Comparison of ENCODE assay signal across 8 cellular contexts in the genomic region with DNA sequence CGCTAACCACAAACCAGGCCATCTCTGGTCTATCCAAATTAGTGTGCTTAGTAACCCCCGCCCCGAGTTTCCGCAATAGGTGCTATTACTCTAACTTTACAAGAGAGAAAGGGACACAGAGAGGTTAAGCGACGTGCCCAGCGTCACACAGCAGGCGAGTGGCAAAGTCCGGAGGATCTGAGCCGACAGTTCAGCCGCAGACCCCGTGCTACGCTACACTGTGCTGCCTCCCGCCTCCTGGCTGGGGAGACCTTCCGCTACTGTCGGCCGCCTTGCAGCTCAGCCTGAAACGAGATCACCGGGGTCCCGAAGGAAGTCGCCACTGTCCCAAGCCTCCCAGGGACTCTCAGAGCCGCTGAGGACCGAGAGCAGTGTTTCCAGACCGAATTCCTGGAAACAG. TPM values are rescaled to one million over a fixed set of nuclear protein-coding genes. Genes with fewer than 3 reads are reported as not detected.
A peak's percentile ranks its signal among the peaks of the same experiment; 100 is the strongest.
DNase-seq lines count a peak whose midpoint lies in the region; ATAC-seq, FAIRE-seq and TF ChIP-seq lines count a peak whose summit lies in the region.

No MANE protein-coding gene starts in this region.

- peaks cover 18% of the 10 kb centered on the region for H3K79me1 ChIP-seq in neuronal stem cell (ENCODE audit: low read depth, low read length)

- H3K18ac ChIP-seq in neuronal stem cell (ENCODE audit: low read length), result no peak overlapping the region

- no peak overlapping the region for H2BK15ac ChIP-seq in neuronal stem cell (ENCODE audit: low read length)

- H2BK5ac ChIP-seq in neuronal stem cell (ENCODE audit: low read length), result peak overlapping the region; percentile 60

- peaks cover 4% of the 10 kb centered on the region for H3K27me3 Mint-ChIP-seq in CD4-positive, alpha-beta T cell

- H3K14ac ChIP-seq in neuronal stem cell (ENCODE audit: low read length), result no peak overlapping the region

- intact Hi-C loops in CD4-positive, alpha-beta T cell (cut with DNase I, micrococcal nuclease), result loop anchor here in 1 of 2 experiments (10.0 kb wide), 1 partner anchor 741 kb away; the partner anchor contains the start of genes MRM2 and NUDT1
- intact Hi-C loops in endothelial cell of umbilical vein (cut with micrococcal nuclease), result no loop called here

- H3K36me3 Mint-ChIP-seq in CD4-positive, alpha-beta T cell (ENCODE audit: low read depth), result peaks cover 36% of the 10 kb centered on the region

- H2BK12ac ChIP-seq in neuronal stem cell (ENCODE audit: low read length), result no peak overlapping the region

- no peak for TF ChIP-seq CTCF in CD4-positive, alpha-beta T cell (IDR thresholded peaks at IDR 0.05)
- TF ChIP-seq CTCF in OCI-LY3 (IDR thresholded peaks at IDR 0.05; ENCODE audit: low read depth, low read length) (no peak), endothelial cell of umbilical vein (IDR thresholded peaks at IDR 0.05; ENCODE audit: extremely low read depth in 1 of 2, insufficient read depth in 1 of 2, low read depth in 1 of 2, low read length in 2 of 2) (no peak), foreskin keratinocyte (conservative IDR thresholded peaks at IDR 0.05) (no peak)

- H3K27ac ChIP-seq in CD4-positive, alpha-beta T cell (ENCODE audit: low read depth, low read length), result no peak overlapping the region
- no peak overlapping the region for H3K27ac ChIP-seq in OCI-LY3 (ENCODE audit: low read length)
- H3K27ac ChIP-seq in endothelial cell of umbilical vein (ENCODE audit: insufficient read depth, low read depth, low read length), result no peak overlapping the region
- H3K27ac ChIP-seq in neuronal stem cell (replicated peaks; ENCODE audit: low read length), result no peak overlapping the region
- no peak overlapping the region for H3K27ac ChIP-seq in foreskin keratinocyte

- H3K4me3 Mint-ChIP-seq in CD4-positive, alpha-beta T cell, result peak overlapping the region; percentile 85

- H4K8ac ChIP-seq in neuronal stem cell (ENCODE audit: low read depth, low read length), result no peak overlapping the region

- no peak overlapping the region for H2BK120ac ChIP-seq in neuronal stem cell (ENCODE audit: low read depth, low read length)

- H2AFZ ChIP-seq in OCI-LY3 (ENCODE audit: low read depth, low read length) (no peak overlapping the region), endothelial cell of umbilical vein (ENCODE audit: low read depth, low read length) (no peak overlapping the region), neuronal stem cell (ENCODE audit: low read length) (no peak overlapping the region)

- POLR2A ChIA-PET in CD4-positive, alpha-beta T cell (lab: Charles Lee), result interaction anchor here (1.4 kb wide), 1 partner anchor 29 kb away, joined by 3 read pairs; no protein-coding TSS in a partner anchor
- POLR2A ChIA-PET in endothelial cell of umbilical vein (lab: Charles Lee), result no interaction called here

- no CpG with 5 or more reads among the region's 24 CpGs for WGBS in neuronal stem cell (ENCODE audit: extremely low coverage in 2 of 2, insufficient read length in 2 of 2, insufficient replicate concordance in 1 of 2), 2 donors

- peaks cover 27% of the 10 kb centered on the region for H3K4me1 Mint-ChIP-seq in CD4-positive, alpha-beta T cell (ENCODE audit: low read depth)

- H3K27ac Mint-ChIP-seq in CD4-positive, alpha-beta T cell, result peak overlapping the region; percentile 42

- H3K9ac ChIP-seq in OCI-LY3 (ENCODE audit: low read length) (peak overlapping the region; percentile 72), endothelial cell of umbilical vein (replicated peaks; ENCODE audit: extremely low read depth, insufficient read depth, low read length) (peak overlapping the region; percentile 86), neuronal stem cell (ENCODE audit: low read depth, low read length, poor library complexity) (peak overlapping the region; percentile 96)

- H3K4me2 ChIP-seq in OCI-LY3 (ENCODE audit: low read length) (peak overlapping the region; percentile 80), endothelial cell of umbilical vein (ENCODE audit: insufficient read depth, low read length) (peak overlapping the region; percentile 49), neuronal stem cell (ENCODE audit: insufficient read depth, low read length, poor library complexity, severe bottlenecking) (peak overlapping the region; percentile 96)

- no peaks in the 10 kb centered on the region for H3K27me3 ChIP-seq in CD4-positive, alpha-beta T cell (ENCODE audit: control insufficient read depth, insufficient read depth, low read length)
- H3K27me3 ChIP-seq in OCI-LY3 (ENCODE audit: low read depth, low read length) (no peaks in the 10 kb centered on the region), endothelial cell of umbilical vein (ENCODE audit: control insufficient read depth in 2 of 2, insufficient read depth in 2 of 2, low read length in 2 of 2) (no peaks in the 10 kb centered on the region), neuronal stem cell (ENCODE audit: control insufficient read depth in 3 of 3, insufficient read depth in 3 of 3, low read depth in 1 of 3, low read length in 3 of 3) (no peaks in the 10 kb centered on the region), foreskin keratinocyte (no peaks in the 10 kb centered on the region)

- H4K20me1 ChIP-seq in OCI-LY3 (ENCODE audit: insufficient read depth, low read length), result no peaks in the 10 kb centered on the region
- H4K20me1 ChIP-seq in endothelial cell of umbilical vein (replicated peaks; ENCODE audit: control insufficient read depth, extremely low read depth, insufficient read depth, low read length), result no peaks in the 10 kb centered on the region

- peak overlapping the region; percentile 71 for H2AK5ac ChIP-seq in neuronal stem cell (ENCODE audit: low read depth, low read length)

- H3K4me1 ChIP-seq in OCI-LY3 (ENCODE audit: low read length) (peaks cover 9% of the 10 kb centered on the region; the same call in 1 of the 2 replicates), endothelial cell of umbilical vein (ENCODE audit: control insufficient read depth, extremely low read depth, insufficient read depth, low read length) (peaks cover 5% of the 10 kb centered on the region), neuronal stem cell (ENCODE audit: control insufficient read depth in 2 of 2, insufficient read depth in 1 of 2, low read depth in 1 of 2, low read length in 2 of 2) (peaks cover 8 to 15% of the 10 kb centered on the region in 2 donors), foreskin keratinocyte (no peaks in the 10 kb centered on the region)

- dilution Hi-C loops in endothelial cell of umbilical vein (cut with MboI; ENCODE audit: extremely low pct_ligation_motif_present, low sequenced_read_pairs), result no loop called here

- peak overlapping the region; percentile 98 for H3K4me3 ChIP-seq in OCI-LY3 (ENCODE audit: low read length)
- peak overlapping the region; percentile 51 to 98 (median 56) for H3K4me3 ChIP-seq in endothelial cell of umbilical vein (replicated peaks in 1 of 3; ENCODE audit: insufficient read depth in 1 of 3, low read depth in 1 of 3, low read length in 3 of 3)
- peak overlapping the region; percentile 94 to 96 for H3K4me3 ChIP-seq in neuronal stem cell (ENCODE audit: low read length in 2 of 2)

- no TSS peak for BruUV-seq in endothelial cell of umbilical vein (replicated peaks; lab: Mats Ljungman, UMichigan)

- DNase-seq in CD4-positive, alpha-beta T cell, result peak in 1 of 10 experiments; percentile 4
- DNase-seq in endothelial cell of umbilical vein (ENCODE audit: low read depth, low spot score) (no peak), neuronal stem cell (ENCODE audit: low spot score) (no peak), superior temporal gyrus (ENCODE audit: extremely low spot score) (no peak), foreskin keratinocyte (no peak)

- no peaks in the 10 kb centered on the region for H3K9me1 ChIP-seq in endothelial cell of umbilical vein (replicated peaks; ENCODE audit: control insufficient read depth, extremely low read depth, insufficient read depth, low read length)

- H4K91ac ChIP-seq in neuronal stem cell (ENCODE audit: low read depth, low read length, poor library complexity), result no peak overlapping the region

- H3K9me3 ChIP-seq in CD4-positive, alpha-beta T cell (ENCODE audit: control insufficient read depth, low read length), result no peaks in the 10 kb centered on the region
- H3K9me3 ChIP-seq in OCI-LY3 (ENCODE audit: insufficient read depth, low read length) (no peaks in the 10 kb centered on the region), endothelial cell of umbilical vein (replicated peaks; ENCODE audit: control insufficient read depth, insufficient read depth, low read length) (no peaks in the 10 kb centered on the region), neuronal stem cell (replicated peaks in 1 of 2; ENCODE audit: control insufficient read depth in 2 of 2, insufficient read depth in 1 of 2, low read depth in 1 of 2, low read length in 2 of 2) (no peaks in the 10 kb centered on the region)

- H3K4ac ChIP-seq in neuronal stem cell (ENCODE audit: low read length), result no peak overlapping the region

- H3K9me3 Mint-ChIP-seq in CD4-positive, alpha-beta T cell, result no peaks in the 10 kb centered on the region

- TF ChIP-seq POLR2A in endothelial cell of umbilical vein (IDR thresholded peaks at IDR 0.05; ENCODE audit: low read depth, low read length), result no peak

- CTCF ChIA-PET in CD4-positive, alpha-beta T cell (lab: Charles Lee), result interaction anchor here (1.0 to 1.5 kb wide), 2 partner anchors 29 to 51 kb away, joined by 3 read pairs; no protein-coding TSS in a partner anchor
- CTCF ChIA-PET in endothelial cell of umbilical vein (lab: Charles Lee), result interaction anchor here (1.4 kb wide), 1 partner anchor 55 kb away, joined by 3 read pairs; no protein-coding TSS in a partner anchor

- peak overlapping the region; percentile 99 for H3K23ac ChIP-seq in neuronal stem cell (ENCODE audit: low read depth, low read length, poor library complexity)

- no peak for ATAC-seq in CD4-positive, alpha-beta T cell (ENCODE audit: poor library complexity)
- ATAC-seq in HG03175 (IDR thresholded peaks at IDR 0.05; ENCODE audit: unreplicated experiment) (no peak), GM21619 (IDR thresholded peaks at IDR 0.05; ENCODE audit: unreplicated experiment) (no peak), foreskin keratinocyte (no peak)

- no peak for FAIRE-seq in endothelial cell of umbilical vein (lab: Jason Lieb, UNC)

- no peaks in the 10 kb centered on the region for H3K36me3 ChIP-seq in OCI-LY3 (replicated peaks; ENCODE audit: low read depth, low read length)
- peaks cover 0 to 17% of the 10 kb centered on the region in 2 experiments for H3K36me3 ChIP-seq in endothelial cell of umbilical vein (ENCODE audit: control insufficient read depth in 2 of 2, extremely low read depth in 1 of 2, insufficient read depth in 2 of 2, low read length in 2 of 2)
- H3K36me3 ChIP-seq in neuronal stem cell (replicated peaks in 1 of 2; ENCODE audit: control insufficient read depth in 2 of 2, insufficient read depth in 2 of 2, low read length in 2 of 2), result peaks cover 22 to 45% of the 10 kb centered on the region in 2 donors

- H3K79me2 ChIP-seq in OCI-LY3 (ENCODE audit: low read length) (peaks cover 28% of the 10 kb centered on the region), endothelial cell of umbilical vein (ENCODE audit: control insufficient read depth, insufficient read depth, low read length) (peaks cover 24% of the 10 kb centered on the region)

RNA-seq across cellular contexts. Expression of gene INTS1, which starts 0.8 kb away (rescaled TPM):
- 10 to 100 TPM; 91.0 to 91.5 TPM for total RNA-seq in CD4-positive, alpha-beta T cell
- 114 and 116 TPM in 2 replicates for total RNA-seq in endothelial cell of umbilical vein
- polyA plus RNA-seq in endothelial cell of umbilical vein, result 57.8 and 86.5 TPM in 2 replicates
- 25.1 and 38.8 TPM in 2 replicates for polyA plus RNA-seq in endothelial cell of umbilical vein (2011; cell fraction: cytosol; rRNA removed)
- polyA plus RNA-seq in endothelial cell of umbilical vein (2011; cell fraction: nucleus; rRNA removed), result 99.5 and 107 TPM in 2 replicates
- 48.4 and 56.9 TPM in 2 replicates for polyA plus RNA-seq in endothelial cell of umbilical vein (2012)
- polyA minus RNA-seq in endothelial cell of umbilical vein, result 39.2 and 47.6 TPM in 2 replicates
- polyA minus RNA-seq in endothelial cell of umbilical vein (2011; cell fraction: cytosol; rRNA and poly(A)+ RNA removed), result 50.1 TPM
- 38.4 and 74.9 TPM in 2 replicates for polyA minus RNA-seq in endothelial cell of umbilical vein (2011; cell fraction: nucleus; rRNA and poly(A)+ RNA removed)
- 25.3 TPM for polyA plus RNA-seq in neuronal stem cell (2013, experiment 1 of 2)
- 24.4 TPM for polyA plus RNA-seq in neuronal stem cell (2013, experiment 2 of 2)
- total RNA-seq in foreskin keratinocyte, result 57.2 and 58.9 TPM in 2 replicates
- polyA plus RNA-seq in foreskin keratinocyte, result 49.1 and 50.1 TPM in 2 replicates

RNA-seq across cellular contexts. Expression of gene MAFK, which starts 27.1 kb away (rescaled TPM):
- total RNA-seq in CD4-positive, alpha-beta T cell, result 10 to 100 TPM; 60.1 to 65.0 TPM
- total RNA-seq in endothelial cell of umbilical vein (39.4 and 66.9 TPM in 2 replicates), foreskin keratinocyte (9.5 and 9.6 TPM in 2 replicates)
- polyA plus RNA-seq in endothelial cell of umbilical vein (22.2 and 23.3 TPM in 2 replicates), foreskin keratinocyte (7.4 and 7.9 TPM in 2 replicates)
- polyA plus RNA-seq in endothelial cell of umbilical vein (2011; cell fraction: cytosol; rRNA removed), result 10.8 and 13.7 TPM in 2 replicates
- polyA plus RNA-seq in endothelial cell of umbilical vein (2011; cell fraction: nucleus; rRNA removed), result 167 and 174 TPM in 2 replicates
- 16.7 and 23.2 TPM in 2 replicates for polyA plus RNA-seq in endothelial cell of umbilical vein (2012)
- 13.0 and 16.2 TPM in 2 replicates for polyA minus RNA-seq in endothelial cell of umbilical vein
- 27.5 TPM for polyA minus RNA-seq in endothelial cell of umbilical vein (2011; cell fraction: cytosol; rRNA and poly(A)+ RNA removed)
- polyA minus RNA-seq in endothelial cell of umbilical vein (2011; cell fraction: nucleus; rRNA and poly(A)+ RNA removed), result 25.4 and 68.6 TPM in 2 replicates
- polyA plus RNA-seq in neuronal stem cell (2013, experiment 1 of 2), result 4.4 TPM
- 4.1 TPM for polyA plus RNA-seq in neuronal stem cell (2013, experiment 2 of 2)

RNA-seq across cellular contexts. Expression of gene MICALL2, which starts 44.1 kb away (rescaled TPM):
- total RNA-seq in CD4-positive, alpha-beta T cell, result 1 to 10 TPM; 1.9 to 2.2 TPM
- total RNA-seq in endothelial cell of umbilical vein (46.3 and 58.7 TPM in 2 replicates), foreskin keratinocyte (19.7 and 20.8 TPM in 2 replicates)
- polyA plus RNA-seq in endothelial cell of umbilical vein (29.8 and 37.3 TPM in 2 replicates), foreskin keratinocyte (20.6 and 28.1 TPM in 2 replicates)
- 7.5 and 14.2 TPM in 2 replicates for polyA plus RNA-seq in endothelial cell of umbilical vein (2011; cell fraction: cytosol; rRNA removed)
- 205 and 206 TPM in 2 replicates for polyA plus RNA-seq in endothelial cell of umbilical vein (2011; cell fraction: nucleus; rRNA removed)
- 15.0 and 21.0 TPM in 2 replicates for polyA plus RNA-seq in endothelial cell of umbilical vein (2012)
- 34.6 and 58.7 TPM in 2 replicates for polyA minus RNA-seq in endothelial cell of umbilical vein
- 7.1 TPM for polyA minus RNA-seq in endothelial cell of umbilical vein (2011; cell fraction: cytosol; rRNA and poly(A)+ RNA removed)
- 39.3 and 58.9 TPM in 2 replicates for polyA minus RNA-seq in endothelial cell of umbilical vein (2011; cell fraction: nucleus; rRNA and poly(A)+ RNA removed)
- polyA plus RNA-seq in neuronal stem cell (2013, experiment 1 of 2), result 9.4 TPM
- 10.1 TPM for polyA plus RNA-seq in neuronal stem cell (2013, experiment 2 of 2)

RNA-seq across cellular contexts. Expression of gene TMEM184A, which starts 52.6 kb away (rescaled TPM):
- under 1 TPM in 1 of 2 experiments, not detected in 1; 0.06 TPM for total RNA-seq in CD4-positive, alpha-beta T cell
- not detected in 2 replicates for total RNA-seq in endothelial cell of umbilical vein
- polyA plus RNA-seq in endothelial cell of umbilical vein, result 0.41 and 0.48 TPM in 2 replicates
- 0.07 and 0.22 TPM in 2 replicates for polyA plus RNA-seq in endothelial cell of umbilical vein (2011; cell fraction: cytosol; rRNA removed)
- polyA plus RNA-seq in endothelial cell of umbilical vein (2011; cell fraction: nucleus; rRNA removed), result 0.25 and 0.66 TPM in 2 replicates
- 0.07 TPM in 2 replicates for polyA plus RNA-seq in endothelial cell of umbilical vein (2012)
- polyA minus RNA-seq in endothelial cell of umbilical vein, result 0.15 TPM in 1 of 2 replicates, not detected in the other
- polyA minus RNA-seq in endothelial cell of umbilical vein (2011; cell fraction: cytosol; rRNA and poly(A)+ RNA removed), result 21.1 TPM
- 0.48 and 0.91 TPM in 2 replicates for polyA minus RNA-seq in endothelial cell of umbilical vein (2011; cell fraction: nucleus; rRNA and poly(A)+ RNA removed)
- polyA plus RNA-seq in neuronal stem cell (2013, experiment 1 of 2), result 0.32 TPM
- polyA plus RNA-seq in neuronal stem cell (2013, experiment 2 of 2), result 0.28 TPM
- 1.1 and 1.4 TPM in 2 replicates for total RNA-seq in foreskin keratinocyte
- polyA plus RNA-seq in foreskin keratinocyte, result 1.2 and 1.3 TPM in 2 replicates
